6 cellular contexts compared by ENCODE assay signal in the genomic region with DNA sequence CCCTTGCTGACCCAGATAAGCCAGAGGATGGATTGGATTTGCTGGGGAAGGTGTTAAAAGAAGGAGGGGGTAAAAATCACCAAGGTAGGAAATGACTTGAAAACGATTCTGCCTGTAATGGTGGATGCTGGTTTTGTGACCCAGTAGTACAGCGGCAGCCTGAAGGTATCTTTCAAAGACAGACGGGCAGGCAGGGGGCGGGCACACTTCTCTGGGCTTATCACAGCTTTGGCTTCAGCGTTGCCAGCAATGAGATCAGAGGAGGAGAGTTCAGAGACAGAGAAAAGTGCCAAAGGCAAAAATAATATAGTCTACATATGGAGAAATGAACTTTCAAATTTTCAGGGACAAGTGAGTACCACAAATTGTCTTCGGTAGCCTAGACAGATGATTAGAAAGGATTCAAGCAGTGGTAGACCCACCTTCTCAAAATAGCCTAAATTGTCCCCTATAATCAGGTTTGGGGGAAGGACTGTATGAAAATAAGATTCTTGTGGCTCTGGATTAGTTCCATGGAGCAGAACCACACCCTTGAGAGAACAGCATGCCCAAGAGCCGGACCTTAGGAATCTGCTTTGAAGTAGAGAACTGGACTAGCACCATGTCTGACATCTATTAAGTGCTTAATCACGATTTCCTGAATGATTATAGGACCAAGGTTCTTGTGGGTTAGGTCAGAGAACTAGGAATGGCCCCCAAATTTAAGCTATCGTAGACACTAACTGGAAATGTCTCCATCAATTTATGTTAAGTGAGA.
DNase-seq lines count a peak whose midpoint lies in the region; ATAC-seq, FAIRE-seq and TF ChIP-seq lines count a peak whose summit lies in the region.
"Not testable (repeated sequence)": the region's sequence is repeated elsewhere in the genome, so short reads cannot be mapped to it uniquely, and the experiment has no call there.

No MANE protein-coding gene starts in this region.

- H3K9me2 ChIP-seq in HCT116 (ENCODE audit: insufficient read depth) = not testable (repeated sequence)

- H3K36me3 ChIP-seq in HCT116 (ENCODE audit: control insufficient read depth in 1 of 2, insufficient read depth in 2 of 2, low read length in 2 of 2); K562 (ENCODE audit: control insufficient read depth, insufficient read depth, low read length); left lung; upper lobe of right lung: not testable (repeated sequence)

- H3K79me2 ChIP-seq in HCT116 (ENCODE audit: insufficient read depth, low read length); K562 (ENCODE audit: control insufficient read depth, insufficient read depth, low read length): not testable (repeated sequence)

- CTCF ChIA-PET in HCT116 (lab: Charles Lee); K562 (lab: Yijun Ruan, JAX; ENCODE audit: low intra/inter-chr PET ratio): not testable (repeated sequence)

- not testable (repeated sequence) for H3K4me1 ChIP-seq in HCT116 (ENCODE audit: control insufficient read depth in 1 of 2, insufficient read depth in 2 of 2, low read length in 2 of 2); K562 (replicated peaks in 1 of 2; ENCODE audit: control insufficient read depth in 2 of 2, insufficient read depth in 2 of 2, low read length in 2 of 2); left lung; upper lobe of right lung

- H3K9me1 ChIP-seq in K562 (ENCODE audit: control insufficient read depth, insufficient read depth, low read length) = not testable (repeated sequence)

- peak; percentile 74 for ATAC-seq in HCT116
- ATAC-seq in K562 = peak; percentile 76
- peak; percentile 83 for ATAC-seq in Right ventricle myocardium superior (ENCODE audit: poor library complexity)
- ATAC-seq in left cardiac atrium = peak; percentile 78 to 89
- ATAC-seq in left lung = peak; percentile 29
- ATAC-seq in upper lobe of right lung = peak; percentile 60

- peak; percentile 65 for FAIRE-seq in K562 (lab: Jason Lieb, UNC)

- BruUV-seq in HCT116 (replicated peaks; lab: Mats Ljungman, UMichigan); K562 (replicated peaks; lab: Mats Ljungman, UMichigan): not testable (repeated sequence)

- WGBS in K562 (ENCODE audit: insufficient coverage, low coverage, missing lambda C conversion rate) = no CpG with 5 or more reads among the region's 9 CpGs

- TF ChIP-seq CTCF in HCT116 (IDR thresholded peaks at IDR 0.05 in 2 of 3, conservative IDR thresholded peaks at IDR 0.05 in 1 of 3; ENCODE audit: borderline replicate concordance in 1 of 3, insufficient read depth in 1 of 3, low read depth in 2 of 3, low read length in 2 of 3); K562 (IDR thresholded peaks at IDR 0.05 in 2 of 3, conservative IDR thresholded peaks at IDR 0.05 in 1 of 3; ENCODE audit: insufficient read depth in 2 of 3, low read depth in 1 of 3, low read length in 3 of 3); left lung (IDR thresholded peaks at IDR 0.05); upper lobe of right lung (IDR thresholded peaks at IDR 0.05): not testable (repeated sequence)

- H3K9me3 ChIP-seq in HCT116 (ENCODE audit: control insufficient read depth in 1 of 2, insufficient read depth in 1 of 2, low read depth in 1 of 2, low read length in 2 of 2); K562 (replicated peaks; ENCODE audit: control insufficient read depth, insufficient read depth, low read depth, low read length); left lung; upper lobe of right lung: not testable (repeated sequence)

- not testable (repeated sequence) for H3K4me2 ChIP-seq in HCT116 (ENCODE audit: low read length); K562 (ENCODE audit: insufficient read depth, low read length)

- not testable (repeated sequence) for H3K9ac ChIP-seq in HCT116 (ENCODE audit: low read length); K562 (ENCODE audit: insufficient read depth in 1 of 2, low read depth in 2 of 2, low read length in 2 of 2)

- H2AFZ ChIP-seq in HCT116 (ENCODE audit: low read depth, low read length, poor library complexity, severe bottlenecking); K562 (ENCODE audit: low read depth, low read length): not testable (repeated sequence)

- POLR2A ChIA-PET in HCT116 (lab: Charles Lee); K562 (lab: Yijun Ruan, JAX): not testable (repeated sequence)

- in situ Hi-C loops in K562 (cut with MboI) = not testable (repeated sequence)

- DNase-seq in HCT116 (ENCODE audit: low read depth, low spot score); K562 (ENCODE audit: extremely low read depth in 1 of 4, low spot score in 3 of 4); Right ventricle myocardium superior; left cardiac atrium; left lung; upper lobe of right lung: not testable (repeated sequence)

- not testable (repeated sequence) for H3K4me3 ChIP-seq in HCT116 (replicated peaks in 1 of 2; ENCODE audit: low read depth in 1 of 2, low read length in 2 of 2); K562; left lung; upper lobe of right lung

- RAD21 ChIA-PET in HCT116 (lab: Charles Lee; ENCODE audit: low non-redundant PET in 1 of 2, low total read pairs in 2 of 2, uncharacterized antibody in 2 of 2, unreplicated experiment in 2 of 2) = not testable (repeated sequence)

- intact Hi-C loops in HCT116 (cut with micrococcal nuclease); K562 (cut with micrococcal nuclease); Right ventricle myocardium superior (cut with DNase I); left cardiac atrium (cut with DNase I); left lung (cut with DNase I); upper lobe of right lung (cut with DNase I): not testable (repeated sequence)

- not testable (repeated sequence) for TF ChIP-seq EP300 in K562 (IDR thresholded peaks at IDR 0.05; ENCODE audit: low read length)

- not testable (repeated sequence) for TF ChIP-seq POLR2A in HCT116 (IDR thresholded peaks at IDR 0.05; ENCODE audit: borderline replicate concordance, extremely low read depth, insufficient read depth, insufficient read length); K562 (conservative IDR thresholded peaks at IDR 0.05)

- not testable (repeated sequence) for H4K20me1 ChIP-seq in HCT116 (ENCODE audit: insufficient read depth); K562 (replicated peaks; ENCODE audit: control insufficient read depth, insufficient read depth, low read length)

- not testable (repeated sequence) for H3K27me3 ChIP-seq in HCT116 (ENCODE audit: insufficient read depth, low read length); K562 (ENCODE audit: control insufficient read depth in 2 of 2, insufficient read depth in 2 of 2, low read length in 2 of 2); left lung; upper lobe of right lung

- H3K27ac ChIP-seq in HCT116 (ENCODE audit: low read depth, low read length); K562 (ENCODE audit: extremely low read depth, low read depth, low read length); left lung; upper lobe of right lung: not testable (repeated sequence)

- TF ChIP-seq RAD21 in HCT116 (IDR thresholded peaks at IDR 0.05; ENCODE audit: low read depth); K562 (CRISPR knock-in tag; conservative IDR thresholded peaks at IDR 0.05 in 1 of 2, IDR thresholded peaks at IDR 0.05 in 1 of 2): not testable (repeated sequence)

Comparison
In these comparisons a context has a peak if more than half of its experiments do, and no peak if none do; other contexts are left out.
1. ATAC-seq: peak in every context shown above with its lines; median percentile 84 in left cardiac atrium; 83 in Right ventricle myocardium superior; 76 in K562; 74 in HCT116; 60 in upper lobe of right lung; 29 in left lung.